30 cellular contexts compared by ENCODE assay signal in the genomic region with DNA sequence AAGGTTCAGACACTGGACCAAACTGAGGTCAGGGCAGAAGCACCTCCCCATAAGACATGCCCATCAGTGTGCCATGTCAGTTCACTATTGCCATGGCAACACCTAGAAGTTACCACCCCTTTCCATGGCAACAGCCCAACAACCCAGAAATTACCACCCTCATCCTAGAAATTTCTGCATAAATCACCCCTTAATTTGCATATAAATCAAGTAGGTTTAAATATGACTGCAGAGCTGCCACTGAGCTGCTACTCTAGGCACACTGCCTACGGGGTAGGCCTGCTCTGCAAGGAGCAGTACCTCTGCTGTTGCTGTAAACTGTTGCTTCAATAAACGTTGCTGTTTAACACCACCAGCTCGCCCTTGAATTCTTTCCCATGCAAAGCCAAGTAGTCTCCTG. TPM values are rescaled to one million over a fixed set of nuclear protein-coding genes. Genes with fewer than 3 reads are reported as not detected.
DNase-seq lines count a peak whose midpoint lies in the region; TF ChIP-seq lines count a peak whose summit lies in the region.
"Had no signal": no experiment of that assay in that cellular context is flagged by ENCODE, and none has a peak within 500 bp of the region (broad histone marks: within the 10 kb centered on the region; RNA-seq: fewer than 3 reads in every experiment).

No MANE protein-coding gene starts in this region.

- DNase-seq in DMS53 (lab: John Stamatoyannopoulos, UW) = peak; percentile 10
- DNase-seq in DMS53 treated with DMSO at 0.1 percent for 48 hours (lab: John Stamatoyannopoulos, UW; ENCODE audit: unreplicated experiment) = no peak
- peak; percentile 75 for DNase-seq in endodermal cell
- DNase-seq in nucleus accumbens (lab: John Stamatoyannopoulos, UW) = peak in 29 of 56 donors; percentile 0 to 62 (median 32)
- DNase-seq in NCI-H2029 treated with DMSO at 0.1 percent for 48 hours (lab: John Stamatoyannopoulos, UW) = no peak
- DNase-seq in mucosa of gallbladder (ENCODE audit: low spot score) = no peak
- DNase-seq in SK-N-DZ (ENCODE audit: low spot score) = no peak
- DNase-seq: activated CD4-positive, alpha-beta T cell treated with anti-CD3 and anti-CD28 coated beads for 1 hour; activated CD8-positive, alpha-beta T cell treated with anti-CD3 and anti-CD28 coated beads for 36 hours; activated naive CD4-positive, alpha-beta T cell treated with anti-CD3 and anti-CD28 coated beads, Interleukin-2, amount 50 U/mL, for 16 hours; CD8-positive, alpha-beta memory T cell; effector CD4-positive, alpha-beta T cell; GDM1; immature natural killer cell; IMR-90; left colon; mammary epithelial cell; NCI-H1048; NCI-H1694 treated with DMSO at 0.1 percent for 48 hours; NCI-H774; psoas muscle; stimulated activated CD4-positive, alpha-beta T cell treated with anti-CD3 and anti-CD28 coated beads, Interleukin-15, amount 100 ng/mL, for 24 hours; stimulated activated naive CD8-positive, alpha-beta T cell treated with anti-CD3 and anti-CD28 coated beads, Interleukin-15, Interleukin-2, amounts not matched to agents 100 U/mL and 50 U/mL, for 24 hours; T-cell; uterus had no signal

- CTCF ChIA-PET in HEK293 (lab: Yijun Ruan, JAX) = interaction anchor here (0.8 to 1.1 kb wide), 2 partner anchors 12 to 13 kb away, joined by 3 to 9 read pairs; partner anchors contain the start of gene STEAP2

- no peaks in the 10 kb centered on the region for H3K36me3 ChIP-seq in HEK293 (ENCODE audit: control insufficient read depth in 2 of 2, insufficient read depth in 1 of 2, low read length in 2 of 2)
- no peaks in the 10 kb centered on the region for H3K36me3 ChIP-seq in endodermal cell (ENCODE audit: control insufficient read depth, insufficient read depth, low read length)
- H3K36me3 ChIP-seq: breast epithelium, uterus had no signal

- no peaks in the 10 kb centered on the region for H3K27me3 Mint-ChIP-seq in endodermal cell (ENCODE audit: insufficient read depth)

- H3K9me3 ChIP-seq in HEK293 (ENCODE audit: control insufficient read depth, insufficient read depth, low read depth, low read length) (no peaks in the 10 kb centered on the region), endodermal cell (ENCODE audit: control insufficient read depth, low read length) (no peaks in the 10 kb centered on the region)
- H3K9me3 ChIP-seq: breast epithelium, psoas muscle, thoracic aorta, uterus had no signal

- WGBS in endodermal cell (ENCODE audit: insufficient coverage in 1 of 2, insufficient read length in 1 of 2), 2 experiments = 38 to 51% methylated on average over 3 of the region's 3 CpGs

- H3K4me1 Mint-ChIP-seq in endodermal cell = peaks cover 22% of the 10 kb centered on the region
- H3K4me1 Mint-ChIP-seq: activated T-helper 17 cell treated with anti-CD3 and anti-CD28 coated beads, Interleukin-2, amount 50 U/mL, for 72 hours; CD8-positive, alpha-beta memory T cell; immature natural killer cell; T-cell had no signal

- no peak overlapping the region for H3K27ac ChIP-seq in HEK293 (ENCODE audit: extremely low read depth, low read depth, low read length)
- no peak overlapping the region for H3K27ac ChIP-seq in endodermal cell (ENCODE audit: low read depth, low read length)
- H3K27ac ChIP-seq: HL-60, thoracic aorta had no signal

- no peak overlapping the region for H3K4me3 Mint-ChIP-seq in endodermal cell
- H3K4me3 Mint-ChIP-seq: activated CD8-positive, alpha-beta T cell treated with anti-CD3 and anti-CD28 coated beads for 36 hours; activated T-helper 17 cell treated with anti-CD3 and anti-CD28 coated beads, Interleukin-2, amount 50 U/mL, for 72 hours; CD8-positive, alpha-beta memory T cell; immature natural killer cell; T-cell had no signal

- POLR2A ChIA-PET in HEK293 (lab: Yijun Ruan, JAX) = interaction anchor here (0.6 to 1.6 kb wide), 2 partner anchors 12 to 422 kb away, joined by 7 to 8 read pairs; partner anchors contain the start of gene STEAP2

- H3K9ac ChIP-seq in endodermal cell (ENCODE audit: extremely low read depth, low read length, poor library complexity, severe bottlenecking) = no peak overlapping the region

- H3K4me1 ChIP-seq in HEK293 (ENCODE audit: control insufficient read depth, insufficient read depth, low read length) (no peaks in the 10 kb centered on the region), endodermal cell (ENCODE audit: control insufficient read depth, insufficient read depth, low read length) (peaks cover 8% of the 10 kb centered on the region)
- H3K4me1 ChIP-seq: breast epithelium, psoas muscle, uterus had no signal

- H3K36me3 Mint-ChIP-seq in endodermal cell (ENCODE audit: low read depth) = no peaks in the 10 kb centered on the region
- H3K36me3 Mint-ChIP-seq: CD8-positive, alpha-beta memory T cell; immature natural killer cell; T-cell had no signal

- H3K27ac Mint-ChIP-seq in endodermal cell = no peak overlapping the region
- H3K27ac Mint-ChIP-seq: activated CD8-positive, alpha-beta T cell treated with anti-CD3 and anti-CD28 coated beads for 36 hours; activated T-helper 17 cell treated with anti-CD3 and anti-CD28 coated beads, Interleukin-2, amount 50 U/mL, for 72 hours; CD8-positive, alpha-beta memory T cell; immature natural killer cell; T-cell had no signal

- no peaks in the 10 kb centered on the region for H3K27me3 ChIP-seq in endodermal cell (ENCODE audit: control insufficient read depth, insufficient read depth, low read length, poor library complexity, severe bottlenecking)
- H3K27me3 ChIP-seq: breast epithelium, uterus had no signal

- no peak overlapping the region for H3K4me3 ChIP-seq in HEK293 (ENCODE audit: low read depth, low read length)
- no peak overlapping the region for H3K4me3 ChIP-seq in endodermal cell (ENCODE audit: low read length)
- H3K4me3 ChIP-seq: breast epithelium, psoas muscle, thoracic aorta, uterus had no signal

- H3K9me3 Mint-ChIP-seq in endodermal cell = no peaks in the 10 kb centered on the region
- H3K9me3 Mint-ChIP-seq: activated CD8-positive, alpha-beta T cell treated with anti-CD3 and anti-CD28 coated beads for 36 hours; activated T-helper 17 cell treated with anti-CD3 and anti-CD28 coated beads, Interleukin-2, amount 50 U/mL, for 72 hours; CD8-positive, alpha-beta memory T cell; immature natural killer cell had no signal

- TF ChIP-seq CTCF in HEK293 (tag by site-specific recombination; IDR thresholded peaks at IDR 0.05) = no peak
- TF ChIP-seq CTCF in endodermal cell (conservative IDR thresholded peaks at IDR 0.05) = no peak

TF ChIP-seq in HEK293, 187 proteins besides CTCF, POLR2A, EP300 and RAD21:
- TF ChIP-seq SCRT2 (tag by site-specific recombination; IDR thresholded peaks at IDR 0.05) (peak; percentile 33; the same call in 1 of the 2 replicates), ZNF239 (tag by site-specific recombination; IDR thresholded peaks at IDR 0.05) (no peak)
TF ChIP-seq in HEK293: peak in this region for 1.

RNA-seq across cellular contexts. Expression of gene STEAP2, which starts 12.7 kb away (rescaled TPM):
- total RNA-seq in endodermal cell (10 to 100 TPM in 1 of 2 donors, 1 to 10 TPM in 1; 4.0 to 11.0 TPM), mucosa of gallbladder (29.9 TPM)
- 3.0 TPM for polyA plus RNA-seq in endodermal cell (2013, experiment 1 of 2)
- 1.8 TPM for polyA plus RNA-seq in endodermal cell (2013, experiment 2 of 2)
- polyA plus RNA-seq in SK-N-DZ (2014; cell fraction: cytosol; rRNA removed) = 0.34 and 1.5 TPM in 2 replicates
- polyA plus RNA-seq in SK-N-DZ (2014; cell fraction: nucleus; rRNA removed) = 0.43 and 0.72 TPM in 2 replicates
- total RNA-seq: activated CD8-positive, alpha-beta T cell treated with anti-CD3 and anti-CD28 coated beads for 36 hours; CD8-positive, alpha-beta memory T cell had no signal
- polyA plus RNA-seq: immature natural killer cell had no signal

RNA-seq across cellular contexts. Expression of gene CFAP69, which starts 20.8 kb away (rescaled TPM):
- 1 to 10 TPM; 4.9 to 6.6 TPM for total RNA-seq in endodermal cell
- polyA plus RNA-seq in endodermal cell (2013, experiment 1 of 2) = 4.1 TPM
- polyA plus RNA-seq in endodermal cell (2013, experiment 2 of 2) = 3.3 TPM
- 11.6 TPM for total RNA-seq in mucosa of gallbladder
- polyA plus RNA-seq in SK-N-DZ (2014; cell fraction: cytosol; rRNA removed) = 0.24 TPM in 1 of 2 replicates, not detected in the other
- 1.2 and 7.0 TPM in 2 replicates for polyA plus RNA-seq in SK-N-DZ (2014; cell fraction: nucleus; rRNA removed)
- polyA plus RNA-seq: CD8-positive, alpha-beta memory T cell; immature natural killer cell had no signal

Comparison
In these comparisons a context has a peak if more than half of its experiments do, and no peak if none do; other contexts are left out.
1. DNase-seq: peak in DMS53 (single experiment), endodermal cell (single experiment) and nucleus accumbens (29 of 56); none in DMS53 treated with DMSO at 0.1 percent for 48 hours (single experiment), NCI-H2029 treated with DMSO at 0.1 percent for 48 hours (single experiment), mucosa of gallbladder (single experiment) and SK-N-DZ (single experiment).